ENCODE assay signal across 8 cellular contexts in genomic region chr5:154754460-154755360, GRCh38. TPM values are rescaled to one million over a fixed set of nuclear protein-coding genes. Genes with fewer than 3 reads are reported as not detected.
DNase-seq lines count a peak whose midpoint lies in the region; ATAC-seq and TF ChIP-seq lines count a peak whose summit lies in the region.

No MANE protein-coding gene starts in this region.

- CTCF ChIA-PET in CD4-positive, alpha-beta T cell (lab: Charles Lee): no interaction called here

- TF ChIP-seq CTCF in CD4-positive, alpha-beta T cell (IDR thresholded peaks at IDR 0.05): peak; percentile 50
- TF ChIP-seq CTCF in left lung (IDR thresholded peaks at IDR 0.05): no peak

- no peaks in the 10 kb centered on the region for H3K36me3 ChIP-seq in left lung

- POLR2A ChIA-PET in CD4-positive, alpha-beta T cell (lab: Charles Lee): interaction anchor here (1.2 to 1.3 kb wide), 2 partner anchors 13 to 104 kb away, joined by 3 to 7 read pairs; partner anchors contain the start of gene CNOT8

- ATAC-seq in CD4-positive, alpha-beta T cell (ENCODE audit: poor library complexity): peak; percentile 86
- ATAC-seq in GM19395 (IDR thresholded peaks at IDR 0.05; ENCODE audit: unreplicated experiment): peak; percentile 91
- ATAC-seq in HG03558 (IDR thresholded peaks at IDR 0.05; ENCODE audit: extremely low read depth, unreplicated experiment): peak; percentile 75
- peak; percentile 91 for ATAC-seq in left lung

- no peaks in the 10 kb centered on the region for H3K27me3 ChIP-seq in CD4-positive, alpha-beta T cell (ENCODE audit: control insufficient read depth, insufficient read depth, low read length)
- H3K27me3 ChIP-seq in left lung: no peaks in the 10 kb centered on the region

- H3K36me3 Mint-ChIP-seq in CD4-positive, alpha-beta T cell (ENCODE audit: low read depth): peaks cover 19% of the 10 kb centered on the region
- H3K36me3 Mint-ChIP-seq in dendritic cell treated with granulocyte-macrophage colony-stimulating factor and Interleukin-4, amounts not matched to agents 40 ng/mL and 50 ng/mL, for 4 days (ENCODE audit: low read depth): peaks cover 17% of the 10 kb centered on the region

- H3K27me3 Mint-ChIP-seq in CD4-positive, alpha-beta T cell: no peaks in the 10 kb centered on the region
- no peaks in the 10 kb centered on the region for H3K27me3 Mint-ChIP-seq in dendritic cell treated with granulocyte-macrophage colony-stimulating factor and Interleukin-4, amounts not matched to agents 40 ng/mL and 50 ng/mL, for 4 days

- H3K4me3 ChIP-seq in left lung: peak overlapping the region; percentile 85 to 99

- peaks cover 50% of the 10 kb centered on the region for H3K4me1 Mint-ChIP-seq in CD4-positive, alpha-beta T cell (ENCODE audit: low read depth)
- peaks cover 45% of the 10 kb centered on the region for H3K4me1 Mint-ChIP-seq in dendritic cell treated with granulocyte-macrophage colony-stimulating factor and Interleukin-4, amounts not matched to agents 40 ng/mL and 50 ng/mL, for 4 days (ENCODE audit: low read depth)

- no peaks in the 10 kb centered on the region for H3K9me3 ChIP-seq in CD4-positive, alpha-beta T cell (ENCODE audit: control insufficient read depth, low read length)
- no peaks in the 10 kb centered on the region for H3K9me3 ChIP-seq in left lung

- intact Hi-C loops in CD4-positive, alpha-beta T cell (cut with DNase I, micrococcal nuclease): loop anchor here (1.0 to 10.0 kb wide), 9 partner anchors 38 to 560 kb away; partner anchors contain the start of genes CNOT8 (in 2 of the 2), GALNT10 (in 1 of the 2), MRPL22 (in 1 of the 2) and SAP30L (in 1 of the 2)
- intact Hi-C loops in dendritic cell treated with granulocyte-macrophage colony-stimulating factor and Interleukin-4, amounts not matched to agents 40 ng/mL and 50 ng/mL, for 4 days (cut with micrococcal nuclease): loop anchor here (1.0 to 10.0 kb wide), 4 partner anchors 72 to 310 kb away; partner anchors contain the start of genes CNOT8, GEMIN5 and SAP30L
- intact Hi-C loops in left lung (cut with DNase I): no loop called here

- DNase-seq in CD4-positive, alpha-beta T cell: peak; percentile 98 to 100 (median 99)
- DNase-seq in NCI-H69 (lab: John Stamatoyannopoulos, UW) (peak; percentile 100), left lung (peak; percentile 99 to 100)
- peak; percentile 92 to 100 for DNase-seq in activated CD4-positive, alpha-beta T cell treated with anti-CD3 and anti-CD28 coated beads, Interleukin-2, amount 50 U/mL, for 24 hours (ENCODE audit: low read depth in 1 of 2, low spot score in 1 of 2)
- peak; percentile 100 for DNase-seq in stimulated activated CD4-positive, alpha-beta T cell treated with anti-CD3 and anti-CD28 coated beads, Interleukin-2, amount 100 ng/mL, for 4 hours (ENCODE audit: low read depth)

- no peaks in the 10 kb centered on the region for H3K9me3 Mint-ChIP-seq in CD4-positive, alpha-beta T cell
- no peaks in the 10 kb centered on the region for H3K9me3 Mint-ChIP-seq in dendritic cell treated with granulocyte-macrophage colony-stimulating factor and Interleukin-4, amounts not matched to agents 40 ng/mL and 50 ng/mL, for 4 days

- peak overlapping the region; percentile 90 for H3K4me3 Mint-ChIP-seq in CD4-positive, alpha-beta T cell
- H3K4me3 Mint-ChIP-seq in dendritic cell treated with granulocyte-macrophage colony-stimulating factor and Interleukin-4, amounts not matched to agents 40 ng/mL and 50 ng/mL, for 4 days: peak overlapping the region; percentile 95

- peak overlapping the region; percentile 92 for H3K27ac ChIP-seq in CD4-positive, alpha-beta T cell (ENCODE audit: low read depth, low read length)
- H3K27ac ChIP-seq in left lung: peak overlapping the region; percentile 93 to 96

- H3K27ac Mint-ChIP-seq in CD4-positive, alpha-beta T cell: peak overlapping the region; percentile 93
- peak overlapping the region; percentile 96 for H3K27ac Mint-ChIP-seq in dendritic cell treated with granulocyte-macrophage colony-stimulating factor and Interleukin-4, amounts not matched to agents 40 ng/mL and 50 ng/mL, for 4 days

- H3K4me1 ChIP-seq in left lung: peaks cover 23 to 35% of the 10 kb centered on the region in 2 donors

RNA-seq across cellular contexts. Expression of gene LARP1, which starts 0.5 kb away (rescaled TPM):
- total RNA-seq in CD4-positive, alpha-beta T cell: 10 to 100 TPM; 88.7 to 97.6 TPM
- 100 to 1,000 TPM; 126 to 172 TPM for total RNA-seq in left lung

Comparison
In these comparisons a context has a peak if more than half of its experiments do, and no peak if none do; other contexts are left out.
1. Peak in every context shown above with its lines: DNase-seq, ATAC-seq, H3K4me3 ChIP-seq and H3K27ac ChIP-seq.
2. intact Hi-C loops: an anchor here in CD4-positive, alpha-beta T cell (1.0 to 10.0 kb wide) and dendritic cell treated with granulocyte-macrophage colony-stimulating factor and Interleukin-4, amounts not matched to agents 40 ng/mL and 50 ng/mL, for 4 days (1.0 to 10.0 kb wide); none called in left lung.